In genomic region chr9:125706661-125707539, GRCh38 we compare ENCODE assay signal across 1 cellular context.
TF ChIP-seq lines count a peak whose summit lies in the region.

Gene MAPKAP1, minus strand, starts transcription at chr9:125707208. Its CDS starts 34,634 bp downstream, at chr9:125672574.

TF ChIP-seq in HepG2, 621 proteins besides CTCF, POLR2A, EP300 and RAD21 (continued from another document and continues in another):
- peak; percentile 66 for TF ChIP-seq ZNF350 (CRISPR knock-in tag; IDR thresholded peaks at IDR 0.05; ENCODE audit: borderline replicate concordance, low read depth)
- no peak for TF ChIP-seq TP53 (CRISPR knock-in tag; conservative IDR thresholded peaks at IDR 0.05)
- TF ChIP-seq CCDC6 (CRISPR knock-in tag; IDR thresholded peaks at IDR 0.05) = no peak
- TF ChIP-seq SP140L (CRISPR knock-in tag; IDR thresholded peaks at IDR 0.05; ENCODE audit: borderline replicate concordance) = no peak
- no peak for TF ChIP-seq ZNF83 (CRISPR knock-in tag; IDR thresholded peaks at IDR 0.05; ENCODE audit: borderline replicate concordance)
- no peak for TF ChIP-seq ZNF776 (CRISPR knock-in tag; IDR thresholded peaks at IDR 0.05)
- no peak for TF ChIP-seq SETDB1 (CRISPR knock-in tag; IDR thresholded peaks at IDR 0.05; ENCODE audit: borderline replicate concordance)
- peak; percentile 55; the same call in 1 of the 2 replicates for TF ChIP-seq ZNF766 (CRISPR knock-in tag; IDR thresholded peaks at IDR 0.05; ENCODE audit: borderline replicate concordance)
- peak; percentile 64; the same call in 1 of the 2 replicates for TF ChIP-seq ERF (CRISPR knock-in tag; IDR thresholded peaks at IDR 0.05)
- TF ChIP-seq NR1H2 (CRISPR knock-in tag; IDR thresholded peaks at IDR 0.05; ENCODE audit: borderline replicate concordance, low read depth) = no peak
- no peak for TF ChIP-seq SMAD1 (CRISPR knock-in tag; IDR thresholded peaks at IDR 0.05; ENCODE audit: borderline replicate concordance, low read depth)
- peak; percentile 47; the same call in 1 of the 2 replicates for TF ChIP-seq SPEN (CRISPR knock-in tag; IDR thresholded peaks at IDR 0.05; ENCODE audit: low read depth)
- no peak for TF ChIP-seq NFIB (CRISPR knock-in tag; IDR thresholded peaks at IDR 0.05; ENCODE audit: borderline replicate concordance)
- no peak for TF ChIP-seq GRHL1 (CRISPR knock-in tag; conservative IDR thresholded peaks at IDR 0.05)
- no peak for TF ChIP-seq ZNF431 (CRISPR knock-in tag; IDR thresholded peaks at IDR 0.05; ENCODE audit: borderline replicate concordance, low read depth)
- TF ChIP-seq RCOR2 (CRISPR knock-in tag; IDR thresholded peaks at IDR 0.05) = no peak
- TF ChIP-seq, protein P1, sequence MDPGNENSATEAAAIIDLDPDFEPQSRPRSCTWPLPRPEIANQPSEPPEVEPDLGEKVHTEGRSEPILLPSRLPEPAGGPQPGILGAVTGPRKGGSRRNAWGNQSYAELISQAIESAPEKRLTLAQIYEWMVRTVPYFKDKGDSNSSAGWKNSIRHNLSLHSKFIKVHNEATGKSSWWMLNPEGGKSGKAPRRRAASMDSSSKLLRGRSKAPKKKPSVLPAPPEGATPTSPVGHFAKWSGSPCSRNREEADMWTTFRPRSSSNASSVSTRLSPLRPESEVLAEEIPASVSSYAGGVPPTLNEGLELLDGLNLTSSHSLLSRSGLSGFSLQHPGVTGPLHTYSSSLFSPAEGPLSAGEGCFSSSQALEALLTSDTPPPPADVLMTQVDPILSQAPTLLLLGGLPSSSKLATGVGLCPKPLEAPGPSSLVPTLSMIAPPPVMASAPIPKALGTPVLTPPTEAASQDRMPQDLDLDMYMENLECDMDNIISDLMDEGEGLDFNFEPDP (CRISPR knock-in tag; conservative IDR thresholded peaks at IDR 0.05) = no peak
- no peak for TF ChIP-seq MIXL1 (CRISPR knock-in tag; IDR thresholded peaks at IDR 0.05)
- TF ChIP-seq ZFP62 (CRISPR knock-in tag; IDR thresholded peaks at IDR 0.05) = no peak
- TF ChIP-seq ZNF605 (CRISPR knock-in tag; IDR thresholded peaks at IDR 0.05) = peak; percentile 83
- no peak; the same call in 1 of the 2 replicates for TF ChIP-seq DMAP1 (CRISPR knock-in tag; IDR thresholded peaks at IDR 0.05)
- no peak for TF ChIP-seq ZNF121 (CRISPR knock-in tag; IDR thresholded peaks at IDR 0.05)
- TF ChIP-seq TCF7L2 (IDR thresholded peaks at IDR 0.05; ENCODE audit: low read depth, low read length) = no peak
- no peak for TF ChIP-seq XBP1 (CRISPR knock-in tag; IDR thresholded peaks at IDR 0.05)
- TF ChIP-seq MTF1 (CRISPR knock-in tag; IDR thresholded peaks at IDR 0.05) = no peak
- 0 out of 2 replicates have a peak, but pooled peaks have one; percentile 31 for TF ChIP-seq TMF1 (CRISPR knock-in tag; IDR thresholded peaks at IDR 0.05; ENCODE audit: low read depth)
- no peak for TF ChIP-seq CC2D1A (CRISPR knock-in tag; IDR thresholded peaks at IDR 0.05)
- no peak for TF ChIP-seq FOXK2 (IDR thresholded peaks at IDR 0.05)
- TF ChIP-seq ZHX1 (CRISPR knock-in tag; IDR thresholded peaks at IDR 0.05; ENCODE audit: low read depth) = no peak
- no peak for TF ChIP-seq ZNF101 (CRISPR knock-in tag; IDR thresholded peaks at IDR 0.05; ENCODE audit: borderline replicate concordance, low read depth)
- TF ChIP-seq MXI1 (IDR thresholded peaks at IDR 0.05; ENCODE audit: borderline replicate concordance, low read depth, low read length) = peak; percentile 64; the same call in 1 of the 3 replicates
- TF ChIP-seq, protein P2, sequence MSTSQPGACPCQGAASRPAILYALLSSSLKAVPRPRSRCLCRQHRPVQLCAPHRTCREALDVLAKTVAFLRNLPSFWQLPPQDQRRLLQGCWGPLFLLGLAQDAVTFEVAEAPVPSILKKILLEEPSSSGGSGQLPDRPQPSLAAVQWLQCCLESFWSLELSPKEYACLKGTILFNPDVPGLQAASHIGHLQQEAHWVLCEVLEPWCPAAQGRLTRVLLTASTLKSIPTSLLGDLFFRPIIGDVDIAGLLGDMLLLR (CRISPR knock-in tag; IDR thresholded peaks at IDR 0.05) = no peak; the same call in 1 of the 2 replicates
- peak; percentile 92 for TF ChIP-seq ASH2L (IDR thresholded peaks at IDR 0.05; ENCODE audit: insufficient read length, low read depth, low read length)
- TF ChIP-seq ZFP36L1 (CRISPR knock-in tag; IDR thresholded peaks at IDR 0.05) = no peak
- TF ChIP-seq TRIM24 (CRISPR knock-in tag; IDR thresholded peaks at IDR 0.05) = no peak
- TF ChIP-seq NRL (CRISPR knock-in tag; IDR thresholded peaks at IDR 0.05; ENCODE audit: borderline replicate concordance) = no peak; the same call in 1 of the 2 replicates
- TF ChIP-seq, protein P3, sequence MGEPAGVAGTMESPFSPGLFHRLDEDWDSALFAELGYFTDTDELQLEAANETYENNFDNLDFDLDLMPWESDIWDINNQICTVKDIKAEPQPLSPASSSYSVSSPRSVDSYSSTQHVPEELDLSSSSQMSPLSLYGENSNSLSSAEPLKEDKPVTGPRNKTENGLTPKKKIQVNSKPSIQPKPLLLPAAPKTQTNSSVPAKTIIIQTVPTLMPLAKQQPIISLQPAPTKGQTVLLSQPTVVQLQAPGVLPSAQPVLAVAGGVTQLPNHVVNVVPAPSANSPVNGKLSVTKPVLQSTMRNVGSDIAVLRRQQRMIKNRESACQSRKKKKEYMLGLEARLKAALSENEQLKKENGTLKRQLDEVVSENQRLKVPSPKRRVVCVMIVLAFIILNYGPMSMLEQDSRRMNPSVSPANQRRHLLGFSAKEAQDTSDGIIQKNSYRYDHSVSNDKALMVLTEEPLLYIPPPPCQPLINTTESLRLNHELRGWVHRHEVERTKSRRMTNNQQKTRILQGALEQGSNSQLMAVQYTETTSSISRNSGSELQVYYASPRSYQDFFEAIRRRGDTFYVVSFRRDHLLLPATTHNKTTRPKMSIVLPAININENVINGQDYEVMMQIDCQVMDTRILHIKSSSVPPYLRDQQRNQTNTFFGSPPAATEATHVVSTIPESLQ (CRISPR knock-in tag; conservative IDR thresholded peaks at IDR 0.05) = no peak
- TF ChIP-seq, protein P4, sequence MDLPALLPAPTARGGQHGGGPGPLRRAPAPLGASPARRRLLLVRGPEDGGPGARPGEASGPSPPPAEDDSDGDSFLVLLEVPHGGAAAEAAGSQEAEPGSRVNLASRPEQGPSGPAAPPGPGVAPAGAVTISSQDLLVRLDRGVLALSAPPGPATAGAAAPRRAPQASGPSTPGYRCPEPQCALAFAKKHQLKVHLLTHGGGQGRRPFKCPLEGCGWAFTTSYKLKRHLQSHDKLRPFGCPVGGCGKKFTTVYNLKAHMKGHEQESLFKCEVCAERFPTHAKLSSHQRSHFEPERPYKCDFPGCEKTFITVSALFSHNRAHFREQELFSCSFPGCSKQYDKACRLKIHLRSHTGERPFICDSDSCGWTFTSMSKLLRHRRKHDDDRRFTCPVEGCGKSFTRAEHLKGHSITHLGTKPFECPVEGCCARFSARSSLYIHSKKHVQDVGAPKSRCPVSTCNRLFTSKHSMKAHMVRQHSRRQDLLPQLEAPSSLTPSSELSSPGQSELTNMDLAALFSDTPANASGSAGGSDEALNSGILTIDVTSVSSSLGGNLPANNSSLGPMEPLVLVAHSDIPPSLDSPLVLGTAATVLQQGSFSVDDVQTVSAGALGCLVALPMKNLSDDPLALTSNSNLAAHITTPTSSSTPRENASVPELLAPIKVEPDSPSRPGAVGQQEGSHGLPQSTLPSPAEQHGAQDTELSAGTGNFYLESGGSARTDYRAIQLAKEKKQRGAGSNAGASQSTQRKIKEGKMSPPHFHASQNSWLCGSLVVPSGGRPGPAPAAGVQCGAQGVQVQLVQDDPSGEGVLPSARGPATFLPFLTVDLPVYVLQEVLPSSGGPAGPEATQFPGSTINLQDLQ (CRISPR knock-in tag; IDR thresholded peaks at IDR 0.05) = no peak
- no peak for TF ChIP-seq EEA1 (CRISPR knock-in tag; IDR thresholded peaks at IDR 0.05; ENCODE audit: borderline replicate concordance)
- no peak for TF ChIP-seq ZNF816 (CRISPR knock-in tag; IDR thresholded peaks at IDR 0.05; ENCODE audit: borderline replicate concordance)
- no peak for TF ChIP-seq NFE2 (CRISPR knock-in tag; IDR thresholded peaks at IDR 0.05)
- 0 out of 2 replicates have a peak, but pooled peaks have one; percentile 21 for TF ChIP-seq GATAD2A (CRISPR knock-in tag; IDR thresholded peaks at IDR 0.05)
- TF ChIP-seq MBD4 (IDR thresholded peaks at IDR 0.05; ENCODE audit: borderline replicate concordance, low read length) = no peak
- TF ChIP-seq ZNF597 (CRISPR knock-in tag; IDR thresholded peaks at IDR 0.05) = no peak
- peak; percentile 54; the same call in 1 of the 2 replicates for TF ChIP-seq SALL1 (CRISPR knock-in tag; IDR thresholded peaks at IDR 0.05)
- peak; percentile 94 for TF ChIP-seq PHF20 (CRISPR knock-in tag; IDR thresholded peaks at IDR 0.05)
- TF ChIP-seq ZFP1 (CRISPR knock-in tag; IDR thresholded peaks at IDR 0.05) = no peak
- no peak for TF ChIP-seq ZNF629 (CRISPR knock-in tag; conservative IDR thresholded peaks at IDR 0.05)
- TF ChIP-seq RNF2 (conservative IDR thresholded peaks at IDR 0.05; ENCODE audit: low read depth) = no peak
- no peak for TF ChIP-seq LBX2 (CRISPR knock-in tag; IDR thresholded peaks at IDR 0.05; ENCODE audit: borderline replicate concordance)
- TF ChIP-seq KLF16 (CRISPR knock-in tag; IDR thresholded peaks at IDR 0.05) = peak in 1 of 2 experiments; percentile 60; a peak in 1 of 4 replicates
- TF ChIP-seq, protein P5, sequence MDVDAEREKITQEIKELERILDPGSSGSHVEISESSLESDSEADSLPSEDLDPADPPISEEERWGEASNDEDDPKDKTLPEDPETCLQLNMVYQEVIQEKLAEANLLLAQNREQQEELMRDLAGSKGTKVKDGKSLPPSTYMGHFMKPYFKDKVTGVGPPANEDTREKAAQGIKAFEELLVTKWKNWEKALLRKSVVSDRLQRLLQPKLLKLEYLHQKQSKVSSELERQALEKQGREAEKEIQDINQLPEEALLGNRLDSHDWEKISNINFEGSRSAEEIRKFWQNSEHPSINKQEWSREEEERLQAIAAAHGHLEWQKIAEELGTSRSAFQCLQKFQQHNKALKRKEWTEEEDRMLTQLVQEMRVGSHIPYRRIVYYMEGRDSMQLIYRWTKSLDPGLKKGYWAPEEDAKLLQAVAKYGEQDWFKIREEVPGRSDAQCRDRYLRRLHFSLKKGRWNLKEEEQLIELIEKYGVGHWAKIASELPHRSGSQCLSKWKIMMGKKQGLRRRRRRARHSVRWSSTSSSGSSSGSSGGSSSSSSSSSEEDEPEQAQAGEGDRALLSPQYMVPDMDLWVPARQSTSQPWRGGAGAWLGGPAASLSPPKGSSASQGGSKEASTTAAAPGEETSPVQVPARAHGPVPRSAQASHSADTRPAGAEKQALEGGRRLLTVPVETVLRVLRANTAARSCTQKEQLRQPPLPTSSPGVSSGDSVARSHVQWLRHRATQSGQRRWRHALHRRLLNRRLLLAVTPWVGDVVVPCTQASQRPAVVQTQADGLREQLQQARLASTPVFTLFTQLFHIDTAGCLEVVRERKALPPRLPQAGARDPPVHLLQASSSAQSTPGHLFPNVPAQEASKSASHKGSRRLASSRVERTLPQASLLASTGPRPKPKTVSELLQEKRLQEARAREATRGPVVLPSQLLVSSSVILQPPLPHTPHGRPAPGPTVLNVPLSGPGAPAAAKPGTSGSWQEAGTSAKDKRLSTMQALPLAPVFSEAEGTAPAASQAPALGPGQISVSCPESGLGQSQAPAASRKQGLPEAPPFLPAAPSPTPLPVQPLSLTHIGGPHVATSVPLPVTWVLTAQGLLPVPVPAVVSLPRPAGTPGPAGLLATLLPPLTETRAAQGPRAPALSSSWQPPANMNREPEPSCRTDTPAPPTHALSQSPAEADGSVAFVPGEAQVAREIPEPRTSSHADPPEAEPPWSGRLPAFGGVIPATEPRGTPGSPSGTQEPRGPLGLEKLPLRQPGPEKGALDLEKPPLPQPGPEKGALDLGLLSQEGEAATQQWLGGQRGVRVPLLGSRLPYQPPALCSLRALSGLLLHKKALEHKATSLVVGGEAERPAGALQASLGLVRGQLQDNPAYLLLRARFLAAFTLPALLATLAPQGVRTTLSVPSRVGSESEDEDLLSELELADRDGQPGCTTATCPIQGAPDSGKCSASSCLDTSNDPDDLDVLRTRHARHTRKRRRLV (CRISPR knock-in tag; IDR thresholded peaks at IDR 0.05) = no peak
- TF ChIP-seq ZFP41 (CRISPR knock-in tag; IDR thresholded peaks at IDR 0.05; ENCODE audit: borderline replicate concordance) = no peak
